Comparison of ENCODE assay signal across 21 cellular contexts in genomic region chr15:96349933-96350292, GRCh38. TPM values are rescaled to one million over a fixed set of nuclear protein-coding genes. Genes with fewer than 3 reads are reported as not detected.
DNase-seq lines count a peak whose midpoint lies in the region; ATAC-seq, FAIRE-seq and TF ChIP-seq lines count a peak whose summit lies in the region.
"Had no signal": no experiment of that assay in that cellular context is flagged by ENCODE, and none has a peak within 500 bp of the region (broad histone marks: within the 10 kb centered on the region; RNA-seq: fewer than 3 reads in every experiment).

No MANE protein-coding gene starts in this region.

- 15% methylated on average over 1 of the region's 1 CpG for WGBS in right cardiac atrium
- WGBS in prostate gland = 36% methylated on average over 1 of the region's 1 CpG
- 100% methylated on average over 1 of the region's 1 CpG for WGBS in HepG2 (ENCODE audit: low lambda C conversion rate)

- ATAC-seq in right cardiac atrium (no peak), left ventricle myocardium superior (no peak), HepG2 (no peak), HG02938 (IDR thresholded peaks at IDR 0.05; ENCODE audit: unreplicated experiment) (no peak)
- ATAC-seq: GM12878, PC-3, right lobe of liver had no signal

- DNase-seq in right cardiac atrium (no peak), left ventricle myocardium superior (no peak), kidney (no peak), prostate gland (ENCODE audit: low spot score) (no peak), HepG2 (ENCODE audit: low spot score) (no peak), GM13977 (ENCODE audit: low spot score) (no peak), A172 (ENCODE audit: low spot score) (no peak)
- DNase-seq: activated CD4-positive, alpha-beta T cell treated with anti-CD3 and anti-CD28 coated beads, Interleukin-2, amount 50 U/mL, for 48 hours; H9; head of caudate nucleus; MM.1S; NCI-H2029 treated with DMSO at 0.1 percent for 48 hours; NCI-H526 treated with DMSO at 0.1 percent for 48 hours; PC-3; right lobe of liver; stimulated activated CD4-positive, alpha-beta T cell treated with anti-CD3 and anti-CD28 coated beads, Interleukin-2, amount 100 ng/mL, for 48 hours; trophoblast cell had no signal

- no peak for TF ChIP-seq EP300 in HepG2 (IDR thresholded peaks at IDR 0.05; ENCODE audit: low read depth in 2 of 2, low read length in 2 of 2)
- no peak for TF ChIP-seq EP300 in HepG2 (CRISPR knock-in tag; IDR thresholded peaks at IDR 0.05; ENCODE audit: borderline replicate concordance)

- H3K36me3 ChIP-seq in kidney (ENCODE audit: control insufficient read depth in 1 of 2, insufficient read depth in 2 of 2, low read length in 2 of 2) (no peaks in the 10 kb centered on the region), prostate gland (no peaks in the 10 kb centered on the region), HepG2 (replicated peaks in 1 of 2; ENCODE audit: control insufficient read depth in 1 of 2, insufficient read depth in 2 of 2, low read length in 2 of 2) (no peaks in the 10 kb centered on the region)
- H3K36me3 ChIP-seq: right lobe of liver had no signal

- no TSS peak for BruUV-seq in HepG2 (replicated peaks; lab: Mats Ljungman, UMichigan)

- intact Hi-C loops in right cardiac atrium (cut with DNase I) (loop anchor here (5.0 to 10.0 kb wide), 5 partner anchors 235 to 1095 kb away; no protein-coding TSS in a partner anchor), left ventricle myocardium superior (cut with micrococcal nuclease) (loop anchor here (5.0 kb wide), 1 partner anchor 1093 kb away; no protein-coding TSS in a partner anchor), kidney (cut with DNase I) (no loop called here), prostate gland (cut with DNase I) (no loop called here), HepG2 (cut with micrococcal nuclease; ENCODE audit: unreplicated experiment) (loop anchor here (5.0 to 10.0 kb wide), 2 partner anchors 435 to 588 kb away; no protein-coding TSS in a partner anchor)

- no peak overlapping the region for H3K4me2 ChIP-seq in HepG2 (ENCODE audit: low read depth, low read length)

- H3K27ac ChIP-seq in right cardiac atrium (ENCODE audit: low read length) = peak overlapping the region; percentile 33
- peak overlapping the region; percentile 65 to 91 for H3K27ac ChIP-seq in kidney (ENCODE audit: low read depth in 2 of 2, low read length in 2 of 2)
- H3K27ac ChIP-seq in prostate gland = peak overlapping the region; percentile 44 to 91
- H3K27ac ChIP-seq in HepG2 (ENCODE audit: extremely low read length, insufficient read depth, low read length) = no peak overlapping the region

- CTCF ChIA-PET in HepG2 (lab: Yijun Ruan, JAX; ENCODE audit: low intra/inter-chr PET ratio, low total read pairs) = no interaction called here

- H3K79me2 ChIP-seq in HepG2 (ENCODE audit: insufficient read depth, low read length) = peaks cover 3% of the 10 kb centered on the region

- TF ChIP-seq CTCF in kidney (IDR thresholded peaks at IDR 0.05; ENCODE audit: borderline replicate concordance, extremely low read depth, insufficient read depth) = no peak
- no peak for TF ChIP-seq CTCF in prostate gland (IDR thresholded peaks at IDR 0.05)
- TF ChIP-seq CTCF in HepG2 (CRISPR knock-in tag; IDR thresholded peaks at IDR 0.05) = no peak
- TF ChIP-seq CTCF in GM13977 (IDR thresholded peaks at IDR 0.05; ENCODE audit: extremely low read depth, insufficient read depth, missing control alignments) = no peak

- no peak for TF ChIP-seq POLR2A in prostate gland (IDR thresholded peaks at IDR 0.05)
- no peak for TF ChIP-seq POLR2A in HepG2 (IDR thresholded peaks at IDR 0.05; ENCODE audit: insufficient read depth in 1 of 2, low read depth in 2 of 2, low read length in 2 of 2)

- H3K9me3 ChIP-seq in right cardiac atrium (ENCODE audit: control insufficient read depth, low read length) (no peaks in the 10 kb centered on the region), kidney (ENCODE audit: control insufficient read depth in 1 of 2, low read length in 2 of 2) (no peaks in the 10 kb centered on the region), prostate gland (no peaks in the 10 kb centered on the region), HepG2 (ENCODE audit: low read length) (no peaks in the 10 kb centered on the region)
- H3K9me3 ChIP-seq: right lobe of liver had no signal

- TF ChIP-seq RAD21 in HepG2 (CRISPR knock-in tag; IDR thresholded peaks at IDR 0.05) = no peak

- POLR2A ChIA-PET in HepG2 (lab: Yijun Ruan, JAX) = no interaction called here

- no peaks in the 10 kb centered on the region for H3K27me3 ChIP-seq in right cardiac atrium (ENCODE audit: control insufficient read depth, insufficient read depth)
- no peaks in the 10 kb centered on the region for H3K27me3 ChIP-seq in prostate gland (replicated peaks; ENCODE audit: insufficient read depth)
- H3K27me3 ChIP-seq in HepG2 (ENCODE audit: control insufficient read depth in 1 of 2, insufficient read depth in 2 of 2, low read length in 2 of 2) = no peaks in the 10 kb centered on the region; a peak in 1 of 5 replicates
- H3K27me3 ChIP-seq: right lobe of liver had no signal

- peaks cover 7% of the 10 kb centered on the region for H3K4me1 ChIP-seq in right cardiac atrium (ENCODE audit: control insufficient read depth, insufficient read depth, low read length)
- H3K4me1 ChIP-seq in kidney (ENCODE audit: control insufficient read depth in 1 of 2, insufficient read depth in 1 of 2, low read depth in 1 of 2, low read length in 2 of 2) = peaks cover 26 to 40% of the 10 kb centered on the region in 2 donors
- H3K4me1 ChIP-seq in prostate gland (replicated peaks) = no peaks in the 10 kb centered on the region
- peaks cover 9% of the 10 kb centered on the region for H3K4me1 ChIP-seq in HepG2 (ENCODE audit: insufficient read depth, low read length)

- H2AFZ ChIP-seq in HepG2 (ENCODE audit: low read length) = no peak overlapping the region

- peak overlapping the region in 1 of 2 donors; percentile 20 for H3K9ac ChIP-seq in kidney (ENCODE audit: low read length in 2 of 2)
- H3K9ac ChIP-seq in HepG2 (ENCODE audit: insufficient read depth, low read depth, low read length) = no peak overlapping the region

- FAIRE-seq in kidney (lab: Jason Lieb, UNC) (no peak), HepG2 (lab: Jason Lieb, UNC) (no peak)
- FAIRE-seq: GM12878, keratinocyte, TTC549 had no signal

- in situ Hi-C loops in HepG2 (cut with HindIII; ENCODE audit: extremely low pct_ligation_motif_present, low pct_unique_long_range_greater_than_20kb) (loop anchor here (10.0 to 25.0 kb wide), 5 partner anchors 588 to 1675 kb away; no protein-coding TSS in a partner anchor), GM13977 (cut with MboI; ENCODE audit: low pct_unique_long_range_greater_than_20kb, low sequenced_read_pairs, unreplicated experiment) (no loop called here)

- H4K20me1 ChIP-seq in HepG2 (ENCODE audit: insufficient read depth, low read length) = no peaks in the 10 kb centered on the region

- no peak overlapping the region for H3K4me3 ChIP-seq in right cardiac atrium (ENCODE audit: low read length)
- no peak overlapping the region for H3K4me3 ChIP-seq in kidney (ENCODE audit: low read length in 2 of 2)
- H3K4me3 ChIP-seq in prostate gland = no peak overlapping the region
- H3K4me3 ChIP-seq in HepG2 (replicated peaks in 1 of 3; ENCODE audit: insufficient read depth in 1 of 3, low read depth in 2 of 3, low read length in 3 of 3) = no peak overlapping the region
- H3K4me3 ChIP-seq: GM12878, right lobe of liver had no signal

TF ChIP-seq in HepG2, 621 proteins besides CTCF, POLR2A, EP300 and RAD21:
- TF ChIP-seq ZNF333 (CRISPR knock-in tag; IDR thresholded peaks at IDR 0.05; ENCODE audit: borderline replicate concordance) (no peak), FOXJ3 (CRISPR knock-in tag; IDR thresholded peaks at IDR 0.05; ENCODE audit: borderline replicate concordance) (no peak)
TF ChIP-seq in HepG2: peak in this region for 0.

RNA-seq across cellular contexts. Expression of gene NR2F2, which starts 19.4 kb away (rescaled TPM):
- total RNA-seq in right cardiac atrium (10 to 100 TPM; 44.3 to 68.6 (median 54.8) TPM), left ventricle myocardium superior (18.0 TPM), kidney (191 TPM), prostate gland (10 to 100 TPM; 48.7 to 58.1 TPM), HepG2 (2016; rRNA removed; fragmentation: Illumina TruSeq; extraction: Trizol) (3.5 and 5.0 TPM in 2 replicates)
- polyA plus RNA-seq in right cardiac atrium (43.0 TPM), kidney (ENCODE audit: insufficient read depth, low read depth, low replicate concordance) (42.5 TPM), HepG2 (2011; rRNA removed) (4.0 and 4.7 TPM in 2 replicates)
- 0.61 and 0.79 TPM in 2 replicates for total RNA-seq in HepG2 (2016; cell fraction: cytosol; rRNA removed; fragmentation: Illumina TruSeq; extraction: Trizol; ENCODE audit: low read depth)
- 3.8 and 4.3 TPM in 2 replicates for total RNA-seq in HepG2 (2016; cell fraction: insoluble cytoplasmic fraction; rRNA removed; fragmentation: Illumina TruSeq; extraction: Trizol)
- 2.4 and 2.8 TPM in 2 replicates for total RNA-seq in HepG2 (2016; cell fraction: membrane; rRNA removed; fragmentation: Illumina TruSeq; extraction: Trizol)
- 8.2 and 8.4 TPM in 2 replicates for total RNA-seq in HepG2 (2016; cell fraction: nucleus; rRNA removed; fragmentation: Illumina TruSeq; extraction: Trizol)
- polyA plus RNA-seq in HepG2 (2011; cell fraction: cytosol; rRNA removed) = 3.5 and 3.6 TPM in 2 replicates
- polyA plus RNA-seq in HepG2 (2011; cell fraction: nucleus; rRNA removed) = 13.5 and 15.0 TPM in 2 replicates
- polyA plus RNA-seq in HepG2 (2012) = 20.1 and 28.6 TPM in 2 replicates
- polyA plus RNA-seq in HepG2 (2016; cell fraction: cytosol; fragmentation: Illumina TruSeq; extraction: Trizol; ENCODE audit: low read depth) = 0.70 TPM in 2 replicates
- polyA plus RNA-seq in HepG2 (2016; cell fraction: insoluble cytoplasmic fraction; fragmentation: Illumina TruSeq; extraction: Trizol; ENCODE audit: low read depth) = 14.4 and 16.5 TPM in 2 replicates
- 3.3 and 3.6 TPM in 2 replicates for polyA plus RNA-seq in HepG2 (2016; cell fraction: membrane; fragmentation: Illumina TruSeq; extraction: Trizol; ENCODE audit: low read depth)
- 27.1 and 27.3 TPM in 2 replicates for polyA plus RNA-seq in HepG2 (2016; cell fraction: nucleus; fragmentation: Illumina TruSeq; extraction: Trizol; ENCODE audit: insufficient read depth, low read depth)
- 15.2 and 51.3 TPM in 2 replicates for polyA minus RNA-seq in HepG2 (2011; rRNA and poly(A)+ RNA removed; ENCODE audit: low replicate concordance)
- 6.7 and 11.9 TPM in 2 replicates for polyA minus RNA-seq in HepG2 (2011; cell fraction: cytosol; rRNA and poly(A)+ RNA removed)
- 11.7 and 14.2 TPM in 2 replicates for polyA minus RNA-seq in HepG2 (2011; cell fraction: nucleus; rRNA and poly(A)+ RNA removed)
- total RNA-seq in A172 (2014; rRNA removed; shearing (Covaris generic)) = 9.2 and 16.2 TPM in 2 replicates

Comparison
In these comparisons a context has a peak if more than half of its experiments do, and no peak if none do; other contexts are left out.
1. intact Hi-C loops: an anchor here in right cardiac atrium (5.0 to 10.0 kb wide), left ventricle myocardium superior (5.0 kb wide) and HepG2 (5.0 to 10.0 kb wide); none called in kidney and prostate gland.